ENCODE assay signal across 1 cellular context in the genomic region with DNA sequence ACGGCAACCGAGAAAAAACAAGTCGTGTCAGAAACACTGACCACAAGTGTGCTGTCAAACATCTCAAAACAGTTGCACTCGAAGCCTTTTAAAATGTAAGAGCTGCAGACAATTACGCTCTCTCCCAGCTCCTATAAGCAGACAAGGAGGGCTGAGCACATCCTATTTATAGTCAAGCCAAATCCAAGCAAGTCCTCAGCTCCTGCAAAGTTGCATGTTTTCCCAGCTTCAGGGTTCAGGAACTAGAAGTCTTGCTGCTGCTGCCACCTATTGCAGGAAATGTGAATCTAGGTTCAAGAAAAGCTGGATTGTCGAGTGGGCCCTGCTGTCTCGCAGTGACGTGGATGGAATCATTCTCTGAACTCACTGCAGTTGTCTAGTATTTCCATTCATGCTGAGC.
TF ChIP-seq lines count a peak whose summit lies in the region.

No MANE protein-coding gene starts in this region.

TF ChIP-seq in Ishikawa, 13 proteins besides CTCF, POLR2A, EP300 and RAD21 (continued from another document):
- TF ChIP-seq, protein P1, sequence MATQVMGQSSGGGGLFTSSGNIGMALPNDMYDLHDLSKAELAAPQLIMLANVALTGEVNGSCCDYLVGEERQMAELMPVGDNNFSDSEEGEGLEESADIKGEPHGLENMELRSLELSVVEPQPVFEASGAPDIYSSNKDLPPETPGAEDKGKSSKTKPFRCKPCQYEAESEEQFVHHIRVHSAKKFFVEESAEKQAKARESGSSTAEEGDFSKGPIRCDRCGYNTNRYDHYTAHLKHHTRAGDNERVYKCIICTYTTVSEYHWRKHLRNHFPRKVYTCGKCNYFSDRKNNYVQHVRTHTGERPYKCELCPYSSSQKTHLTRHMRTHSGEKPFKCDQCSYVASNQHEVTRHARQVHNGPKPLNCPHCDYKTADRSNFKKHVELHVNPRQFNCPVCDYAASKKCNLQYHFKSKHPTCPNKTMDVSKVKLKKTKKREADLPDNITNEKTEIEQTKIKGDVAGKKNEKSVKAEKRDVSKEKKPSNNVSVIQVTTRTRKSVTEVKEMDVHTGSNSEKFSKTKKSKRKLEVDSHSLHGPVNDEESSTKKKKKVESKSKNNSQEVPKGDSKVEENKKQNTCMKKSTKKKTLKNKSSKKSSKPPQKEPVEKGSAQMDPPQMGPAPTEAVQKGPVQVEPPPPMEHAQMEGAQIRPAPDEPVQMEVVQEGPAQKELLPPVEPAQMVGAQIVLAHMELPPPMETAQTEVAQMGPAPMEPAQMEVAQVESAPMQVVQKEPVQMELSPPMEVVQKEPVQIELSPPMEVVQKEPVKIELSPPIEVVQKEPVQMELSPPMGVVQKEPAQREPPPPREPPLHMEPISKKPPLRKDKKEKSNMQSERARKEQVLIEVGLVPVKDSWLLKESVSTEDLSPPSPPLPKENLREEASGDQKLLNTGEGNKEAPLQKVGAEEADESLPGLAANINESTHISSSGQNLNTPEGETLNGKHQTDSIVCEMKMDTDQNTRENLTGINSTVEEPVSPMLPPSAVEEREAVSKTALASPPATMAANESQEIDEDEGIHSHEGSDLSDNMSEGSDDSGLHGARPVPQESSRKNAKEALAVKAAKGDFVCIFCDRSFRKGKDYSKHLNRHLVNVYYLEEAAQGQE (IDR thresholded peaks at IDR 0.05; ENCODE audit: low read depth): no peak
- TF ChIP-seq YY1 (IDR thresholded peaks at IDR 0.05; ENCODE audit: low read depth): no peak
